Comparison of ENCODE assay signal across 8 cellular contexts in genomic region chr9:127396808-127397721, GRCh38. TPM values are rescaled to one million over a fixed set of nuclear protein-coding genes. Genes with fewer than 3 reads are reported as not detected.
A peak's percentile ranks its signal among the peaks of the same experiment; 100 is the strongest.
DNase-seq lines count a peak whose midpoint lies in the region; ATAC-seq and TF ChIP-seq lines count a peak whose summit lies in the region.

Gene SLC2A8 (plus strand): TSS chr9:127397169. CDS start chr9:127397231, 62 bp downstream.

- peaks cover 51 to 80% (median 72%) of the 10 kb centered on the region in 5 donors for H3K27me3 Mint-ChIP-seq in naive thymus-derived CD4-positive, alpha-beta T cell
- H3K27me3 Mint-ChIP-seq in stimulated activated memory B cell treated with anti-CD40 and anti-IgM and Interleukin-4, amounts not matched to agents 10 μg/mL and 1 μg/mL and 100 μg/mL, for 72 hours = no peaks in the 10 kb centered on the region

- peak within 1 kb of the TSS in 2 of 9 donors; percentile 37 to 59 for H3K27ac Mint-ChIP-seq in naive thymus-derived CD4-positive, alpha-beta T cell
- peak within 1 kb of the TSS; percentile 61 for H3K27ac Mint-ChIP-seq in stimulated activated memory B cell treated with anti-CD40 and anti-IgM and Interleukin-4, amounts not matched to agents 10 μg/mL and 1 μg/mL and 100 μg/mL, for 72 hours

- H3K36me3 Mint-ChIP-seq in naive thymus-derived CD4-positive, alpha-beta T cell = no peaks in the 10 kb centered on the region
- peaks cover 4% of the 10 kb centered on the region for H3K36me3 Mint-ChIP-seq in stimulated activated memory B cell treated with anti-CD40 and anti-IgM and Interleukin-4, amounts not matched to agents 10 μg/mL and 1 μg/mL and 100 μg/mL, for 72 hours

- H3K4me1 ChIP-seq in naive thymus-derived CD4-positive, alpha-beta T cell (ENCODE audit: control insufficient read depth in 2 of 2, insufficient read depth in 2 of 2, low read length in 2 of 2) = peaks cover 10 to 15% of the 10 kb centered on the region in 2 donors

- CTCF ChIA-PET in naive thymus-derived CD4-positive, alpha-beta T cell (lab: Charles Lee) = interaction anchor here (0.8 to 1.9 kb wide), 3 partner anchors 10 to 182 kb away, joined by 3 to 6 read pairs (median 4); no protein-coding TSS in a partner anchor

- TF ChIP-seq CTCF in fibroblast of mammary gland (conservative IDR thresholded peaks at IDR 0.05; ENCODE audit: control insufficient read depth, insufficient read depth, low read depth, low read length) = no peak

- POLR2A ChIA-PET in naive thymus-derived CD4-positive, alpha-beta T cell (lab: Charles Lee) = interaction anchor here (0.6 to 1.8 kb wide), 6 partner anchors 9 to 54 kb away, joined by 3 to 5 read pairs (median 3); partner anchors contain the start of genes LRSAM1 and RPL12

- DNase-seq in DMS53 (lab: John Stamatoyannopoulos, UW) = peak; percentile 100
- peak; percentile 99 for DNase-seq in Jurkat, Clone E6-1 (ENCODE audit: low read depth, low spot score)
- DNase-seq in RKO (ENCODE audit: low spot score) = peak; percentile 100
- peak; percentile 89 for DNase-seq in activated T-helper 9 cell treated with anti-CD3 and anti-CD28 coated beads, Interleukin-2, amount 50 U/mL, for 16 hours (ENCODE audit: low read depth)
- peak; percentile 94 for DNase-seq in fibroblast of mammary gland (ENCODE audit: low read depth)
- peak; percentile 33 to 87 (median 61) for DNase-seq in naive thymus-derived CD4-positive, alpha-beta T cell

- H3K9me3 ChIP-seq in naive thymus-derived CD4-positive, alpha-beta T cell (ENCODE audit: control insufficient read depth in 2 of 3, low read length in 3 of 3) = no peaks in the 10 kb centered on the region

- peak within 1 kb of the TSS; percentile 54 for H3K4me3 ChIP-seq in Jurkat, Clone E6-1 (ENCODE audit: low read length)
- H3K4me3 ChIP-seq in fibroblast of mammary gland (ENCODE audit: control insufficient read depth, low read depth, low read length) = peak within 1 kb of the TSS; percentile 22
- H3K4me3 ChIP-seq in naive thymus-derived CD4-positive, alpha-beta T cell (ENCODE audit: low read length) = peak within 1 kb of the TSS; percentile 22

- no peaks in the 10 kb centered on the region for H3K36me3 ChIP-seq in naive thymus-derived CD4-positive, alpha-beta T cell (ENCODE audit: control insufficient read depth in 2 of 3, insufficient read depth in 3 of 3, low read length in 3 of 3)

- H3K27ac ChIP-seq in naive thymus-derived CD4-positive, alpha-beta T cell (ENCODE audit: low read depth, low read length) = no peak within 1 kb of the TSS

- intact Hi-C loops in naive thymus-derived CD4-positive, alpha-beta T cell (cut with micrococcal nuclease) = loop anchor here (1.0 to 2.0 kb wide), 3 partner anchors 9 to 172 kb away; partner anchors contain the start of genes LRSAM1 (in 1 of the 2) and RPL12 (in 1 of the 2)

- peak within 1 kb of the TSS; percentile 50 to 82 (median 64) for H3K4me3 Mint-ChIP-seq in naive thymus-derived CD4-positive, alpha-beta T cell
- H3K4me3 Mint-ChIP-seq in stimulated activated memory B cell treated with anti-CD40 and anti-IgM and Interleukin-4, amounts not matched to agents 10 μg/mL and 1 μg/mL and 100 μg/mL, for 72 hours = peak within 1 kb of the TSS; percentile 85

- peaks cover 0 to 56% of the 10 kb centered on the region in 2 donors for H3K27me3 ChIP-seq in naive thymus-derived CD4-positive, alpha-beta T cell (ENCODE audit: control insufficient read depth in 2 of 2, insufficient read depth in 2 of 2, low read length in 2 of 2)

- H3K9me3 Mint-ChIP-seq in naive thymus-derived CD4-positive, alpha-beta T cell = peaks cover 0 to 2% (median 0%) of the 10 kb centered on the region in 11 donors
- H3K9me3 Mint-ChIP-seq in stimulated activated memory B cell treated with anti-CD40 and anti-IgM and Interleukin-4, amounts not matched to agents 10 μg/mL and 1 μg/mL and 100 μg/mL, for 72 hours = no peaks in the 10 kb centered on the region

- H3K4me1 Mint-ChIP-seq in naive thymus-derived CD4-positive, alpha-beta T cell = peaks cover 11 to 24% (median 16%) of the 10 kb centered on the region in 7 donors
- peaks cover 10% of the 10 kb centered on the region for H3K4me1 Mint-ChIP-seq in stimulated activated memory B cell treated with anti-CD40 and anti-IgM and Interleukin-4, amounts not matched to agents 10 μg/mL and 1 μg/mL and 100 μg/mL, for 72 hours

- ATAC-seq in GM21717 (IDR thresholded peaks at IDR 0.05; ENCODE audit: unreplicated experiment) = peak; percentile 93
- peak; percentile 97 for ATAC-seq in naive thymus-derived CD4-positive, alpha-beta T cell
- ATAC-seq in stimulated activated memory B cell treated with anti-CD40 and anti-IgM and Interleukin-4, amounts not matched to agents 10 μg/mL and 1 μg/mL and 100 μg/mL, for 72 hours = peak; percentile 98

RNA-seq across cellular contexts. Expression of gene SLC2A8, which starts in this region (rescaled TPM):
- polyA plus RNA-seq in Jurkat, Clone E6-1 (2012; ENCODE audit: insufficient read depth, insufficient read length) = 10.6 TPM
- 1 to 10 TPM in 3 of 5 experiments, under 1 TPM in 2; 0.27 to 4.8 (median 1.3) TPM for total RNA-seq in naive thymus-derived CD4-positive, alpha-beta T cell
- not detected for polyA plus RNA-seq in naive thymus-derived CD4-positive, alpha-beta T cell
